In genomic region chr5:30548580-30549305, GRCh38 we compare ENCODE assay signal across 30 cellular contexts.
"Had no signal": no experiment of that assay in that cellular context is flagged by ENCODE, and none has a peak within 500 bp of the region (broad histone marks: within the 10 kb centered on the region; RNA-seq: fewer than 3 reads in every experiment).

No MANE protein-coding gene starts in this region.

- H3K27ac ChIP-seq: adrenal gland, body of pancreas, esophagus muscularis mucosa, foreskin keratinocyte, gastroesophageal sphincter, heart right ventricle had no signal

- H3K4me1 ChIP-seq: adrenal gland, body of pancreas, esophagus muscularis mucosa, foreskin keratinocyte, gastroesophageal sphincter, heart right ventricle had no signal

- H3K9me3 ChIP-seq: adrenal gland, body of pancreas, esophagus muscularis mucosa, gastroesophageal sphincter had no signal

- ATAC-seq: activated CD4-positive, alpha-beta T cell treated with anti-CD3 and anti-CD28 coated beads for 36 hours; activated CD8-positive, alpha-beta memory T cell treated with anti-CD3 and anti-CD28 coated beads, Interleukin-2, amount 10 ng/mL, durations not matched to agents 7 days and 5 days; activated CD8-positive, alpha-beta T cell treated with anti-CD3 and anti-CD28 coated beads, Interleukin-2, amount 10 ng/mL, durations not matched to agents 7 days and 5 days; activated naive CD8-positive, alpha-beta T cell treated with anti-CD3 and anti-CD28 coated beads, Interleukin-2, amount 50 U/mL, for 24 hours; body of pancreas; effector memory CD8-positive, alpha-beta T cell; foreskin keratinocyte; gastroesophageal sphincter; heart right ventricle had no signal

- H3K27me3 ChIP-seq: adrenal gland, body of pancreas, esophagus muscularis mucosa, foreskin keratinocyte, gastroesophageal sphincter, heart right ventricle had no signal

- FAIRE-seq: colon had no signal

- DNase-seq: activated CD4-positive, alpha-beta memory T cell treated with anti-CD3 and anti-CD28 coated beads for 36 hours; activated CD4-positive, alpha-beta T cell treated with anti-CD3 and anti-CD28 coated beads for 36 hours; activated CD4-positive, alpha-beta T cell treated with anti-CD3 and anti-CD28 coated beads, Interleukin-2, amount 10 ng/mL, durations not matched to agents 24 days and 14 days; activated CD4-positive, CD25-positive, alpha-beta regulatory T cell; activated CD4-positive, CD25-positive, alpha-beta regulatory T cell treated with anti-CD3 and anti-CD28 coated beads, Interleukin-2, amount 50 U/mL, for 72 hours; activated CD8-positive, alpha-beta memory T cell treated with anti-CD3 and anti-CD28 coated beads, Interleukin-2, amount 10 ng/mL, durations not matched to agents 7 days and 5 days; activated CD8-positive, alpha-beta memory T cell treated with anti-CD3 and anti-CD28 coated beads, Interleukin-2, amount 50 U/mL, for 4 hours; activated CD8-positive, alpha-beta T cell treated with anti-CD3 and anti-CD28 coated beads, Interleukin-2, amount 10 ng/mL, durations not matched to agents 7 days and 5 days; activated effector memory CD4-positive, alpha-beta T cell treated with anti-CD3 and anti-CD28 coated beads, Interleukin-2, amount 50 U/mL, for 16 hours; activated naive CD4-positive, alpha-beta T cell treated with anti-CD3 and anti-CD28 coated beads for 36 hours; activated naive CD8-positive, alpha-beta T cell treated with anti-CD3 and anti-CD28 coated beads for 36 hours; activated naive CD8-positive, alpha-beta T cell treated with anti-CD3 and anti-CD28 coated beads, Interleukin-2, amount 50 U/mL, for 24 hours; activated T-cell treated with anti-CD3 and anti-CD28 coated beads, Interleukin-2, amount 50 U/mL, for 1 hour; activated T-cell treated with anti-CD3 and anti-CD28 coated beads, Interleukin-2, amount 50 U/mL, for 48 hours; adrenal gland; amygdala; aorta; body of pancreas; caudate nucleus; cortex of kidney; dermis blood vessel endothelial cell; effector CD4-positive, alpha-beta T cell; effector memory CD8-positive, alpha-beta T cell; erythroblast; foreskin keratinocyte; heart right ventricle; T-helper 2 cell had no signal

- H3K36me3 ChIP-seq: adrenal gland, esophagus muscularis mucosa, gastroesophageal sphincter, heart right ventricle had no signal

- H3K4me3 ChIP-seq: adrenal gland, body of pancreas, esophagus muscularis mucosa, gastroesophageal sphincter, heart right ventricle had no signal
